Comparison of ENCODE assay signal across 37 cellular contexts in genomic region chr16:50408001-50408400, GRCh38.
"Had no signal": no experiment of that assay in that cellular context is flagged by ENCODE, and none has a peak within 500 bp of the region (broad histone marks: within the 10 kb centered on the region; RNA-seq: fewer than 3 reads in every experiment).

No MANE protein-coding gene starts in this region.

- H3K4me3 Mint-ChIP-seq: activated CD4-positive, alpha-beta memory T cell treated with anti-CD3 and anti-CD28 coated beads, Interleukin-2, amount 10 ng/mL, durations not matched to agents 7 days and 5 days; activated CD8-positive, alpha-beta memory T cell treated with anti-CD3 and anti-CD28 coated beads, Interleukin-2, amount 10 ng/mL, durations not matched to agents 7 days and 5 days; activated naive CD4-positive, alpha-beta T cell treated with anti-CD3 and anti-CD28 coated beads for 36 hours; activated T-cell treated with anti-CD3 and anti-CD28 coated beads, Interleukin-2, amount 50 U/mL, for 72 hours; activated T-helper 17 cell treated with anti-CD3 and anti-CD28 coated beads, Interleukin-2, amount 50 U/mL, for 72 hours had no signal

- DNase-seq: activated CD4-positive, alpha-beta memory T cell treated with anti-CD3 and anti-CD28 coated beads, Interleukin-2, amount 10 ng/mL, durations not matched to agents 7 days and 5 days; activated CD4-positive, alpha-beta T cell treated with anti-CD3 and anti-CD28 coated beads for 1 hour; activated CD4-positive, alpha-beta T cell treated with anti-CD3 and anti-CD28 coated beads for 48 hours; activated CD4-positive, CD25-positive, alpha-beta regulatory T cell; activated CD8-positive, alpha-beta memory T cell treated with anti-CD3 and anti-CD28 coated beads for 24 hours; activated CD8-positive, alpha-beta memory T cell treated with anti-CD3 and anti-CD28 coated beads, Interleukin-2, amount 10 ng/mL, durations not matched to agents 7 days and 5 days; activated CD8-positive, alpha-beta memory T cell treated with anti-CD3 and anti-CD28 coated beads, Interleukin-2, amount 50 U/mL, for 48 hours; activated effector memory CD4-positive, alpha-beta T cell treated with anti-CD3 and anti-CD28 coated beads, Interleukin-2, amount 50 U/mL, for 16 hours; activated naive CD4-positive, alpha-beta T cell treated with anti-CD3 and anti-CD28 coated beads for 36 hours; activated T-cell treated with anti-CD3 and anti-CD28 coated beads, Interleukin-2, amount 50 U/mL, for 72 hours; adrenal gland; body of pancreas; Kasumi-1; KG1; MG63; MV-4-11; NCI-H1092; NCI-H1436 treated with DMSO at 0.1 percent for 48 hours; NCI-H1694 treated with DMSO at 0.1 percent for 48 hours; NCI-H2029; NCI-H510A; NCI-H526; NCI-H748 treated with DMSO at 0.1 percent for 48 hours; NK-92 treated with Interleukin-12 subunit alpha and Interleukin-12 subunit beta, amount 100 ng/mL, for 24 hours; PC-3; Peyer's patch; Right ventricle myocardium superior; RPMI8226; SW 1271; T-helper 1 cell; T-helper 2 cell; T-helper 9 cell; WERI-Rb-1 had no signal

- H3K9me3 Mint-ChIP-seq: activated CD4-positive, alpha-beta memory T cell treated with anti-CD3 and anti-CD28 coated beads, Interleukin-2, amount 10 ng/mL, durations not matched to agents 7 days and 5 days had no signal

- H3K27ac ChIP-seq: adrenal gland, body of pancreas, breast epithelium, Peyer's patch, WERI-Rb-1 had no signal

- H3K27me3 Mint-ChIP-seq: activated T-helper 17 cell treated with anti-CD3 and anti-CD28 coated beads, Interleukin-2, amount 50 U/mL, for 72 hours had no signal

- H3K27me3 ChIP-seq: adrenal gland, body of pancreas, breast epithelium, MG63, Peyer's patch had no signal

- H3K4me1 Mint-ChIP-seq: activated CD4-positive, alpha-beta memory T cell treated with anti-CD3 and anti-CD28 coated beads, Interleukin-2, amount 10 ng/mL, durations not matched to agents 7 days and 5 days; activated CD8-positive, alpha-beta memory T cell treated with anti-CD3 and anti-CD28 coated beads, Interleukin-2, amount 10 ng/mL, durations not matched to agents 7 days and 5 days; activated T-helper 17 cell treated with anti-CD3 and anti-CD28 coated beads, Interleukin-2, amount 50 U/mL, for 72 hours had no signal

- H3K27ac Mint-ChIP-seq: activated CD4-positive, alpha-beta memory T cell treated with anti-CD3 and anti-CD28 coated beads, Interleukin-2, amount 10 ng/mL, durations not matched to agents 7 days and 5 days; activated CD8-positive, alpha-beta memory T cell treated with anti-CD3 and anti-CD28 coated beads, Interleukin-2, amount 10 ng/mL, durations not matched to agents 7 days and 5 days; activated naive CD4-positive, alpha-beta T cell treated with anti-CD3 and anti-CD28 coated beads for 36 hours; activated naive CD4-positive, alpha-beta T cell treated with anti-CD3 and anti-CD28 coated beads, Interleukin-2, amount 50 U/mL, for 72 hours; activated T-cell treated with anti-CD3 and anti-CD28 coated beads, Interleukin-2, amount 50 U/mL, for 72 hours; activated T-helper 17 cell treated with anti-CD3 and anti-CD28 coated beads, Interleukin-2, amount 50 U/mL, for 72 hours had no signal

- H3K36me3 Mint-ChIP-seq: activated CD8-positive, alpha-beta memory T cell treated with anti-CD3 and anti-CD28 coated beads, Interleukin-2, amount 10 ng/mL, durations not matched to agents 7 days and 5 days had no signal

- H3K4me1 ChIP-seq: adrenal gland, body of pancreas, breast epithelium, Peyer's patch had no signal

- ATAC-seq: activated CD8-positive, alpha-beta memory T cell treated with anti-CD3 and anti-CD28 coated beads, Interleukin-2, amount 10 ng/mL, durations not matched to agents 7 days and 5 days; activated naive CD4-positive, alpha-beta T cell treated with anti-CD3 and anti-CD28 coated beads, Interleukin-2, amount 50 U/mL, for 72 hours; activated T-cell treated with anti-CD3 and anti-CD28 coated beads, Interleukin-2, amount 50 U/mL, for 72 hours; activated T-helper 17 cell treated with anti-CD3 and anti-CD28 coated beads, Interleukin-2, amount 50 U/mL, for 72 hours; body of pancreas; PC-3 had no signal

- H3K36me3 ChIP-seq: adrenal gland, breast epithelium, MG63, Peyer's patch, WERI-Rb-1 had no signal

- FAIRE-seq: astrocyte had no signal

- H3K9me3 ChIP-seq: adrenal gland, body of pancreas, breast epithelium, MG63, Peyer's patch had no signal

- H3K4me3 ChIP-seq: adrenal gland, body of pancreas, breast epithelium, MG63, Peyer's patch had no signal
